39 cellular contexts compared by ENCODE assay signal in the genomic region with DNA sequence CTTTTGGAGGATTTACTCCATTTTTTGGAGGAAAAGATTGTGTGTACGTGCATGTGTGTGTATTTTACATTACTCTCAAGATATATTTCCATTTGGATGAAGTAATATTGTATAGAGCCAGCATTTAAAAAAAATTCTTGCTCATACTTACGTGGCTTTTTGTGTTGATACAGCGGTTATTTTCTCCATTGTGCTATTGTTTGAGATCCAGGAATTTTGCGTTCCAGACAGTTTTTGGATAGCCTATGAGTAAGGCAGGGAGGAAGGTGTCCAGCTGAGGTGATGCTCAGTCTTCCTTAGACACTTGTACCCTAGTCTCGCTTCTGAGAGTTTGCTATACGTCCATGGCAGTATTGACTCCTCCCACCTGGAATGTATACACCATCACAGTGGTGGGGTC.
"Had no signal": no experiment of that assay in that cellular context is flagged by ENCODE, and none has a peak within 500 bp of the region (broad histone marks: within the 10 kb centered on the region; RNA-seq: fewer than 3 reads in every experiment).

No MANE protein-coding gene starts in this region.

- FAIRE-seq: bronchial epithelial cell had no signal

- H3K27ac ChIP-seq: adrenal gland, ascending aorta, body of pancreas, brain microvascular endothelial cell, breast epithelium, cardiac muscle cell had no signal

- H3K4me1 Mint-ChIP-seq: activated naive CD4-positive, alpha-beta T cell treated with anti-CD3 and anti-CD28 coated beads, Interleukin-2, amount 10 ng/mL, durations not matched to agents 7 days and 5 days; activated naive CD4-positive, alpha-beta T cell treated with anti-CD3 and anti-CD28 coated beads, Interleukin-2, amount 50 U/mL, for 24 hours; activated naive CD8-positive, alpha-beta T cell treated with anti-CD3 and anti-CD28 coated beads, Interleukin-2, amount 50 U/mL, for 24 hours; central memory CD8-positive, alpha-beta T cell had no signal

- H3K36me3 ChIP-seq: adrenal gland, ascending aorta, brain microvascular endothelial cell, breast epithelium, cardiac muscle cell had no signal

- H3K27ac Mint-ChIP-seq: activated naive CD4-positive, alpha-beta T cell treated with anti-CD3 and anti-CD28 coated beads for 36 hours; activated naive CD4-positive, alpha-beta T cell treated with anti-CD3 and anti-CD28 coated beads, Interleukin-2, amount 10 ng/mL, durations not matched to agents 7 days and 5 days; activated naive CD4-positive, alpha-beta T cell treated with anti-CD3 and anti-CD28 coated beads, Interleukin-2, amount 50 U/mL, for 72 hours; activated naive CD8-positive, alpha-beta T cell; activated naive CD8-positive, alpha-beta T cell treated with anti-CD3 and anti-CD28 coated beads for 36 hours; activated naive CD8-positive, alpha-beta T cell treated with anti-CD3 and anti-CD28 coated beads, Interleukin-2, amount 10 ng/mL, durations not matched to agents 7 days and 5 days; activated naive CD8-positive, alpha-beta T cell treated with anti-CD3 and anti-CD28 coated beads, Interleukin-2, amount 50 U/mL, for 24 hours; activated T-cell treated with anti-CD3 and anti-CD28 coated beads, Interleukin-2, amount 50 U/mL, for 24 hours; activated T-cell treated with anti-CD3 and anti-CD28 coated beads, Interleukin-2, amount 50 U/mL, for 72 hours; activated T-helper 1 cell treated with anti-CD3 and anti-CD28 coated beads, Interleukin-12 subunit alpha, Interleukin-12 subunit beta, Interleukin-2, Interleukin-4 antibody, amounts not matched to agents 30 ng/mL and 10 ng/mL and 1 ng/mL, durations not matched to agents 14 hours and 24 hours and 36 hours; activated T-helper 17 cell treated with anti-CD3 and anti-CD28 coated beads, Interleukin-2, amount 50 U/mL, for 72 hours; activated T-helper 2 cell treated with anti-CD3 and anti-CD28 coated beads, Interferon-gamma antibody, Interleukin-2, Interleukin-4, amounts not matched to agents 10 μg/mL and 5 μg/mL and 100 μg/mL, durations not matched to agents 14 hours and 24 hours and 36 hours; brain had no signal

- DNase-seq: activated effector memory CD4-positive, alpha-beta T cell treated with anti-CD3 and anti-CD28 coated beads, Interleukin-2, amount 50 U/mL, for 16 hours; activated effector memory CD4-positive, alpha-beta T cell treated with Interleukin-2 at 50 U/mL for 16 hours; activated gamma-delta T cell; activated gamma-delta T cell treated with Interleukin-2 at 50 U/mL for 16 hours; activated naive CD4-positive, alpha-beta T cell; activated naive CD4-positive, alpha-beta T cell treated with anti-CD3 and anti-CD28 coated beads for 36 hours; activated naive CD4-positive, alpha-beta T cell treated with anti-CD3 and anti-CD28 coated beads, Interleukin-2, amount 10 ng/mL, durations not matched to agents 7 days and 5 days; activated naive CD4-positive, alpha-beta T cell treated with anti-CD3 and anti-CD28 coated beads, Interleukin-2, amount 50 U/mL, for 16 hours; activated naive CD4-positive, alpha-beta T cell treated with Interleukin-2 at 50 U/mL for 16 hours; activated naive CD8-positive, alpha-beta T cell treated with anti-CD3 and anti-CD28 coated beads for 36 hours; activated naive CD8-positive, alpha-beta T cell treated with anti-CD3 and anti-CD28 coated beads, Interleukin-2, amount 10 ng/mL, durations not matched to agents 7 days and 5 days; activated naive CD8-positive, alpha-beta T cell treated with anti-CD3 and anti-CD28 coated beads, Interleukin-2, amount 50 U/mL, for 24 hours; activated T-cell treated with anti-CD3 and anti-CD28 coated beads, Interleukin-2, amount 50 U/mL, for 1 hour; activated T-cell treated with anti-CD3 and anti-CD28 coated beads, Interleukin-2, amount 50 U/mL, for 24 hours; activated T-cell treated with anti-CD3 and anti-CD28 coated beads, Interleukin-2, amount 50 U/mL, for 4 hours; activated T-cell treated with anti-CD3 and anti-CD28 coated beads, Interleukin-2, amount 50 U/mL, for 48 hours; activated T-cell treated with anti-CD3 and anti-CD28 coated beads, Interleukin-2, amount 50 U/mL, for 72 hours; adrenal gland; amniotic stem cell; amygdala; anterior cingulate cortex; aorta; body of pancreas; brain microvascular endothelial cell; caudate nucleus; central memory CD4-positive, alpha-beta T cell; cerebellar nuclear complex had no signal

- H3K27me3 ChIP-seq: adrenal gland, ascending aorta, body of pancreas, brain microvascular endothelial cell, breast epithelium, cardiac muscle cell had no signal

- ATAC-seq: activated naive CD4-positive, alpha-beta T cell treated with anti-CD3 and anti-CD28 coated beads, Interleukin-2, amount 50 U/mL, for 72 hours; activated naive CD8-positive, alpha-beta T cell treated with anti-CD3 and anti-CD28 coated beads, Interleukin-2, amount 50 U/mL, for 24 hours; activated T-cell treated with anti-CD3 and anti-CD28 coated beads, Interleukin-2, amount 50 U/mL, for 4 hours; activated T-cell treated with anti-CD3 and anti-CD28 coated beads, Interleukin-2, amount 50 U/mL, for 72 hours; activated T-helper 17 cell treated with anti-CD3 and anti-CD28 coated beads, Interleukin-2, amount 50 U/mL, for 72 hours; body of pancreas had no signal

- H3K27me3 Mint-ChIP-seq: brain had no signal

- H3K4me1 ChIP-seq: adrenal gland, ascending aorta, body of pancreas, breast epithelium had no signal

- H3K4me3 ChIP-seq: adrenal gland, ascending aorta, body of pancreas, breast epithelium, cardiac muscle cell had no signal

- H3K4me3 Mint-ChIP-seq: activated naive CD4-positive, alpha-beta T cell treated with anti-CD3 and anti-CD28 coated beads for 36 hours; activated naive CD4-positive, alpha-beta T cell treated with anti-CD3 and anti-CD28 coated beads, Interleukin-2, amount 10 ng/mL, durations not matched to agents 7 days and 5 days; activated naive CD4-positive, alpha-beta T cell treated with anti-CD3 and anti-CD28 coated beads, Interleukin-2, amount 50 U/mL, for 24 hours; activated naive CD8-positive, alpha-beta T cell; activated naive CD8-positive, alpha-beta T cell treated with anti-CD3 and anti-CD28 coated beads for 36 hours; activated naive CD8-positive, alpha-beta T cell treated with anti-CD3 and anti-CD28 coated beads, Interleukin-2, amount 10 ng/mL, durations not matched to agents 7 days and 5 days; activated naive CD8-positive, alpha-beta T cell treated with anti-CD3 and anti-CD28 coated beads, Interleukin-2, amount 50 U/mL, for 24 hours; activated T-cell treated with anti-CD3 and anti-CD28 coated beads, Interleukin-2, amount 50 U/mL, for 24 hours; activated T-cell treated with anti-CD3 and anti-CD28 coated beads, Interleukin-2, amount 50 U/mL, for 4 hours; activated T-cell treated with anti-CD3 and anti-CD28 coated beads, Interleukin-2, amount 50 U/mL, for 72 hours; activated T-helper 1 cell treated with anti-CD3 and anti-CD28 coated beads, Interleukin-12 subunit alpha, Interleukin-12 subunit beta, Interleukin-2, Interleukin-4 antibody, amounts not matched to agents 30 ng/mL and 10 ng/mL and 1 ng/mL, durations not matched to agents 14 hours and 24 hours and 36 hours; activated T-helper 17 cell treated with anti-CD3 and anti-CD28 coated beads, Interleukin-2, amount 50 U/mL, for 72 hours; brain; central memory CD8-positive, alpha-beta T cell had no signal

- H3K36me3 Mint-ChIP-seq: activated naive CD4-positive, alpha-beta T cell treated with anti-CD3 and anti-CD28 coated beads, Interleukin-2, amount 10 ng/mL, durations not matched to agents 7 days and 5 days; activated naive CD8-positive, alpha-beta T cell treated with anti-CD3 and anti-CD28 coated beads, Interleukin-2, amount 10 ng/mL, durations not matched to agents 7 days and 5 days; brain had no signal
